ENCODE assay signal across 32 cellular contexts in genomic region chr21:37065561-37066177, GRCh38. TPM values are rescaled to one million over a fixed set of nuclear protein-coding genes. Genes with fewer than 3 reads are reported as not detected.
"Had no signal": no experiment of that assay in that cellular context is flagged by ENCODE, and none has a peak within 500 bp of the region (broad histone marks: within the 10 kb centered on the region; RNA-seq: fewer than 3 reads in every experiment).

No MANE protein-coding gene starts in this region.

- H3K9me3 ChIP-seq: adrenal gland, body of pancreas had no signal

- H3K4me3 Mint-ChIP-seq: activated CD4-positive, alpha-beta memory T cell treated with anti-CD3 and anti-CD28 coated beads for 36 hours; activated CD4-positive, alpha-beta T cell treated with anti-CD3 and anti-CD28 coated beads for 36 hours; activated CD4-positive, alpha-beta T cell treated with anti-CD3 and anti-CD28 coated beads, Interleukin-2, amount 10 ng/mL, durations not matched to agents 24 days and 14 days; activated CD8-positive, alpha-beta memory T cell treated with anti-CD3 and anti-CD28 coated beads, Interleukin-2, amount 10 ng/mL, durations not matched to agents 7 days and 5 days; activated CD8-positive, alpha-beta T cell treated with anti-CD3 and anti-CD28 coated beads, Interleukin-2, amount 10 ng/mL, durations not matched to agents 7 days and 5 days; activated naive CD4-positive, alpha-beta T cell treated with anti-CD3 and anti-CD28 coated beads for 36 hours; activated naive CD4-positive, alpha-beta T cell treated with anti-CD3 and anti-CD28 coated beads, Interleukin-2, amount 50 U/mL, for 24 hours; activated naive CD8-positive, alpha-beta T cell treated with anti-CD3 and anti-CD28 coated beads for 36 hours; activated naive CD8-positive, alpha-beta T cell treated with anti-CD3 and anti-CD28 coated beads, Interleukin-2, amount 50 U/mL, for 24 hours; activated T-helper 1 cell treated with anti-CD3 and anti-CD28 coated beads, Interleukin-12 subunit alpha, Interleukin-12 subunit beta, Interleukin-2, Interleukin-4 antibody, amounts not matched to agents 30 ng/mL and 10 ng/mL and 1 ng/mL, durations not matched to agents 14 hours and 24 hours and 36 hours; endodermal cell had no signal

- H3K27me3 Mint-ChIP-seq: activated CD4-positive, alpha-beta memory T cell treated with anti-CD3 and anti-CD28 coated beads for 36 hours; activated CD4-positive, alpha-beta T cell treated with anti-CD3 and anti-CD28 coated beads for 36 hours; activated CD4-positive, alpha-beta T cell treated with anti-CD3 and anti-CD28 coated beads, Interleukin-2, amount 10 ng/mL, durations not matched to agents 24 days and 14 days; activated CD8-positive, alpha-beta memory T cell treated with anti-CD3 and anti-CD28 coated beads, Interleukin-2, amount 10 ng/mL, durations not matched to agents 7 days and 5 days; activated naive CD4-positive, alpha-beta T cell treated with anti-CD3 and anti-CD28 coated beads, Interleukin-2, amount 50 U/mL, for 24 hours; activated naive CD8-positive, alpha-beta T cell treated with anti-CD3 and anti-CD28 coated beads for 36 hours; activated naive CD8-positive, alpha-beta T cell treated with anti-CD3 and anti-CD28 coated beads, Interleukin-2, amount 50 U/mL, for 24 hours had no signal

- ATAC-seq: activated CD4-positive, alpha-beta T cell treated with anti-CD3 and anti-CD28 coated beads for 36 hours; activated CD8-positive, alpha-beta memory T cell treated with anti-CD3 and anti-CD28 coated beads, Interleukin-2, amount 10 ng/mL, durations not matched to agents 7 days and 5 days; activated CD8-positive, alpha-beta T cell treated with anti-CD3 and anti-CD28 coated beads, Interleukin-2, amount 10 ng/mL, durations not matched to agents 7 days and 5 days; activated naive CD8-positive, alpha-beta T cell treated with anti-CD3 and anti-CD28 coated beads, Interleukin-2, amount 50 U/mL, for 24 hours; body of pancreas; esophagus mucosa; heart left ventricle had no signal

- FAIRE-seq: colon, frontal cortex, TTC549 had no signal

- H3K27ac Mint-ChIP-seq: activated CD4-positive, alpha-beta memory T cell treated with anti-CD3 and anti-CD28 coated beads for 36 hours; activated CD4-positive, alpha-beta T cell treated with anti-CD3 and anti-CD28 coated beads for 36 hours; activated CD4-positive, alpha-beta T cell treated with anti-CD3 and anti-CD28 coated beads, Interleukin-2, amount 10 ng/mL, durations not matched to agents 24 days and 14 days; activated CD8-positive, alpha-beta memory T cell treated with anti-CD3 and anti-CD28 coated beads, Interleukin-2, amount 10 ng/mL, durations not matched to agents 7 days and 5 days; activated CD8-positive, alpha-beta T cell treated with anti-CD3 and anti-CD28 coated beads, Interleukin-2, amount 10 ng/mL, durations not matched to agents 7 days and 5 days; activated naive CD4-positive, alpha-beta T cell treated with anti-CD3 and anti-CD28 coated beads for 36 hours; activated naive CD4-positive, alpha-beta T cell treated with anti-CD3 and anti-CD28 coated beads, Interleukin-2, amount 50 U/mL, for 24 hours; activated naive CD8-positive, alpha-beta T cell treated with anti-CD3 and anti-CD28 coated beads for 36 hours; activated naive CD8-positive, alpha-beta T cell treated with anti-CD3 and anti-CD28 coated beads, Interleukin-2, amount 50 U/mL, for 24 hours; activated T-helper 1 cell treated with anti-CD3 and anti-CD28 coated beads, Interleukin-12 subunit alpha, Interleukin-12 subunit beta, Interleukin-2, Interleukin-4 antibody, amounts not matched to agents 30 ng/mL and 10 ng/mL and 1 ng/mL, durations not matched to agents 14 hours and 24 hours and 36 hours; activated T-helper 2 cell treated with anti-CD3 and anti-CD28 coated beads, Interferon-gamma antibody, Interleukin-2, Interleukin-4, amounts not matched to agents 10 μg/mL and 5 μg/mL and 100 μg/mL, durations not matched to agents 14 hours and 24 hours and 36 hours; endodermal cell had no signal

- H3K9me3 Mint-ChIP-seq: activated CD4-positive, alpha-beta memory T cell treated with anti-CD3 and anti-CD28 coated beads for 36 hours; activated CD4-positive, alpha-beta T cell treated with anti-CD3 and anti-CD28 coated beads, Interleukin-2, amount 10 ng/mL, durations not matched to agents 24 days and 14 days; activated naive CD4-positive, alpha-beta T cell treated with anti-CD3 and anti-CD28 coated beads for 36 hours; activated naive CD4-positive, alpha-beta T cell treated with anti-CD3 and anti-CD28 coated beads, Interleukin-2, amount 50 U/mL, for 24 hours; activated naive CD8-positive, alpha-beta T cell treated with anti-CD3 and anti-CD28 coated beads for 36 hours; activated naive CD8-positive, alpha-beta T cell treated with anti-CD3 and anti-CD28 coated beads, Interleukin-2, amount 50 U/mL, for 24 hours; activated T-helper 1 cell treated with anti-CD3 and anti-CD28 coated beads, Interleukin-12 subunit alpha, Interleukin-12 subunit beta, Interleukin-2, Interleukin-4 antibody, amounts not matched to agents 30 ng/mL and 10 ng/mL and 1 ng/mL, durations not matched to agents 14 hours and 24 hours and 36 hours; activated T-helper 2 cell treated with anti-CD3 and anti-CD28 coated beads, Interferon-gamma antibody, Interleukin-2, Interleukin-4, amounts not matched to agents 10 μg/mL and 5 μg/mL and 100 μg/mL, durations not matched to agents 14 hours and 24 hours and 36 hours; endodermal cell had no signal

- H3K27me3 ChIP-seq: adrenal gland, body of pancreas, dorsolateral prefrontal cortex, heart left ventricle had no signal

- H3K27ac ChIP-seq: adrenal gland, body of pancreas, heart left ventricle had no signal

- H3K4me3 ChIP-seq: adrenal gland, body of pancreas, dorsolateral prefrontal cortex, heart left ventricle had no signal

- DNase-seq: activated CD4-positive, alpha-beta memory T cell treated with anti-CD3 and anti-CD28 coated beads for 36 hours; activated CD4-positive, alpha-beta T cell treated with anti-CD3 and anti-CD28 coated beads for 36 hours; activated CD4-positive, CD25-positive, alpha-beta regulatory T cell; activated CD4-positive, CD25-positive, alpha-beta regulatory T cell treated with anti-CD3 and anti-CD28 coated beads, Interleukin-2, amount 50 U/mL, for 72 hours; activated CD8-positive, alpha-beta memory T cell treated with anti-CD3 and anti-CD28 coated beads, Interleukin-2, amount 10 ng/mL, durations not matched to agents 7 days and 5 days; activated CD8-positive, alpha-beta memory T cell treated with anti-CD3 and anti-CD28 coated beads, Interleukin-2, amount 50 U/mL, for 4 hours; activated CD8-positive, alpha-beta T cell treated with anti-CD3 and anti-CD28 coated beads, Interleukin-2, amount 10 ng/mL, durations not matched to agents 7 days and 5 days; activated effector memory CD4-positive, alpha-beta T cell treated with anti-CD3 and anti-CD28 coated beads, Interleukin-2, amount 50 U/mL, for 16 hours; activated naive CD4-positive, alpha-beta T cell treated with anti-CD3 and anti-CD28 coated beads for 36 hours; activated naive CD8-positive, alpha-beta T cell treated with anti-CD3 and anti-CD28 coated beads for 36 hours; activated naive CD8-positive, alpha-beta T cell treated with anti-CD3 and anti-CD28 coated beads, Interleukin-2, amount 50 U/mL, for 24 hours; activated T-cell treated with anti-CD3 and anti-CD28 coated beads, Interleukin-2, amount 50 U/mL, for 1 hour; activated T-cell treated with anti-CD3 and anti-CD28 coated beads, Interleukin-2, amount 50 U/mL, for 48 hours; adrenal gland; amygdala; aorta; body of pancreas; caudate nucleus; dorsolateral prefrontal cortex; effector memory CD4-positive, alpha-beta T cell; endodermal cell; heart left ventricle; T-helper 2 cell had no signal

- H3K4me1 ChIP-seq: body of pancreas had no signal

RNA-seq across cellular contexts. Expression of gene RIPPLY3, which starts 59.2 kb away (rescaled TPM):
- total RNA-seq: activated T-helper 2 cell treated with anti-CD3 and anti-CD28 coated beads, Interferon-gamma antibody, Interleukin-2, Interleukin-4, amounts not matched to agents 10 μg/mL and 5 μg/mL and 100 μg/mL, durations not matched to agents 14 hours and 24 hours and 36 hours; aorta; body of pancreas; esophagus mucosa; frontal cortex; heart left ventricle; T-helper 1 cell treated with Interleukin-12 subunit alpha and Interleukin-12 subunit beta and Interleukin-4 antibody, amounts not matched to agents 30 ng/mL and 1 ng/mL, for 36 hours had no signal
- polyA plus RNA-seq: heart left ventricle had no signal
